ENCODE assay signal across 10 cellular contexts in genomic region chr20:59030911-59031310, GRCh38. TPM values are rescaled to one million over a fixed set of nuclear protein-coding genes. Genes with fewer than 3 reads are reported as not detected.
DNase-seq lines count a peak whose midpoint lies in the region; ATAC-seq, FAIRE-seq and TF ChIP-seq lines count a peak whose summit lies in the region.
"Had no signal": no experiment of that assay in that cellular context is flagged by ENCODE, and none has a peak within 500 bp of the region (broad histone marks: within the 10 kb centered on the region; RNA-seq: fewer than 3 reads in every experiment).

No MANE protein-coding gene starts in this region.

- H3K9ac ChIP-seq in adipocyte (ENCODE audit: low read length): peak overlapping the region; percentile 96

- ATAC-seq in lung (ENCODE audit: insufficient read depth, low FRiP score): no peak
- no peak for ATAC-seq in upper lobe of left lung (ENCODE audit: low FRiP score in 2 of 2)
- ATAC-seq in HG02852 (IDR thresholded peaks at IDR 0.05; ENCODE audit: unreplicated experiment): no peak

- H3K27ac ChIP-seq in lung (ENCODE audit: low read depth in 1 of 2, low read length in 1 of 2) (no peak overlapping the region), upper lobe of left lung (peak overlapping the region in 1 of 4 donors; percentile 94)

- H3K36me3 ChIP-seq in adipocyte (ENCODE audit: control insufficient read depth, insufficient read depth, low read length, severe bottlenecking) (peaks cover 71% of the 10 kb centered on the region), lung (ENCODE audit: control insufficient read depth in 2 of 2, insufficient read depth in 2 of 2, low read length in 2 of 2) (peaks cover 10 to 20% of the 10 kb centered on the region in 2 donors), upper lobe of left lung (peaks cover 4 to 65% (median 31%) of the 10 kb centered on the region in 4 donors)

- H3K27me3 ChIP-seq in adipocyte (replicated peaks; ENCODE audit: control insufficient read depth, insufficient read depth, low read length) (no peaks in the 10 kb centered on the region), lung (ENCODE audit: control insufficient read depth, insufficient read depth) (no peaks in the 10 kb centered on the region), upper lobe of left lung (no peaks in the 10 kb centered on the region)

- peaks cover 69% of the 10 kb centered on the region for H3K36me3 Mint-ChIP-seq in activated naive CD4-positive, alpha-beta T cell treated with anti-CD3 and anti-CD28 coated beads, Interleukin-2, amount 10 ng/mL, durations not matched to agents 7 days and 5 days

- CTCF ChIA-PET in activated naive CD4-positive, alpha-beta T cell treated with anti-CD3 and anti-CD28 coated beads, Interleukin-2, amount 10 ng/mL, durations not matched to agents 7 days and 5 days (lab: Charles Lee): no interaction called here

- H3K9me3 Mint-ChIP-seq in activated naive CD4-positive, alpha-beta T cell treated with anti-CD3 and anti-CD28 coated beads, Interleukin-2, amount 10 ng/mL, durations not matched to agents 7 days and 5 days: no peaks in the 10 kb centered on the region

- no peaks in the 10 kb centered on the region for H3K27me3 Mint-ChIP-seq in activated naive CD4-positive, alpha-beta T cell treated with anti-CD3 and anti-CD28 coated beads, Interleukin-2, amount 10 ng/mL, durations not matched to agents 7 days and 5 days

- TF ChIP-seq CTCF in lung (IDR thresholded peaks at IDR 0.05; ENCODE audit: control extremely low read depth, extremely low read depth): no peak
- no peak for TF ChIP-seq CTCF in upper lobe of left lung (IDR thresholded peaks at IDR 0.05)

- no peak for DNase-seq in activated naive CD4-positive, alpha-beta T cell treated with anti-CD3 and anti-CD28 coated beads, Interleukin-2, amount 10 ng/mL, durations not matched to agents 7 days and 5 days
- DNase-seq in activated naive CD4-positive, alpha-beta T cell (lab: John Stamatoyannopoulos, UW): no peak
- DNase-seq in adipocyte (ENCODE audit: low read depth) (no peak), lung (ENCODE audit: low spot score) (no peak), upper lobe of left lung (no peak), GM19239 (ENCODE audit: insufficient read length, low spot score) (no peak), OCI-M2 (lab: John Stamatoyannopoulos, UW; ENCODE audit: unreplicated experiment) (no peak)
- DNase-seq: EL had no signal

- 67 to 71% methylated on average over 2 of the region's 2 CpGs for whole genome bisulfite sequencing in lung, 2 donors
- WGBS in upper lobe of left lung, 2 donors: 50 to 74% methylated on average over 2 of the region's 2 CpGs

- peak overlapping the region; percentile 94 for H3K27ac Mint-ChIP-seq in activated naive CD4-positive, alpha-beta T cell treated with anti-CD3 and anti-CD28 coated beads, Interleukin-2, amount 10 ng/mL, durations not matched to agents 7 days and 5 days

- no peak for TF ChIP-seq EP300 in upper lobe of left lung (IDR thresholded peaks at IDR 0.05)

- no peak for FAIRE-seq in GM19239 (lab: Jason Lieb, UNC)

- peak overlapping the region; percentile 92 for H3K4me3 Mint-ChIP-seq in activated naive CD4-positive, alpha-beta T cell treated with anti-CD3 and anti-CD28 coated beads, Interleukin-2, amount 10 ng/mL, durations not matched to agents 7 days and 5 days

- H3K4me1 ChIP-seq in adipocyte (ENCODE audit: control insufficient read depth, insufficient read depth, low read length) (peaks cover 54% of the 10 kb centered on the region), lung (ENCODE audit: control insufficient read depth in 2 of 2, insufficient read depth in 2 of 2, low read length in 2 of 2) (peaks cover 0 to 13% of the 10 kb centered on the region in 2 donors), upper lobe of left lung (peaks cover 37 to 59% (median 42%) of the 10 kb centered on the region in 4 donors)

- H3K4me3 ChIP-seq in adipocyte (ENCODE audit: low read length): peak overlapping the region; percentile 97
- H3K4me3 ChIP-seq in lung: peak overlapping the region; percentile 93
- peak overlapping the region in 3 of 4 donors; percentile 62 to 85 (median 78) for H3K4me3 ChIP-seq in upper lobe of left lung

- H3K4me1 Mint-ChIP-seq in activated naive CD4-positive, alpha-beta T cell treated with anti-CD3 and anti-CD28 coated beads, Interleukin-2, amount 10 ng/mL, durations not matched to agents 7 days and 5 days: peaks cover 72% of the 10 kb centered on the region

- H3K9me3 ChIP-seq in adipocyte (ENCODE audit: control insufficient read depth, low read length) (no peaks in the 10 kb centered on the region), lung (ENCODE audit: control insufficient read depth in 2 of 2, insufficient read depth in 1 of 2, low read length in 1 of 2) (no peaks in the 10 kb centered on the region), upper lobe of left lung (no peaks in the 10 kb centered on the region)

- TF ChIP-seq POLR2A in upper lobe of left lung (IDR thresholded peaks at IDR 0.05): no peak

RNA-seq across cellular contexts. Expression of gene ATP5F1E, which starts 1.2 kb away (rescaled TPM):
- total RNA-seq in lung (10 to 100 TPM; 18.4 to 74.3 TPM), upper lobe of left lung (10 to 100 TPM; 18.9 to 75.0 (median 32.3) TPM)
- 10 to 100 TPM; 53.9 to 88.8 TPM for polyA plus RNA-seq in lung

RNA-seq across cellular contexts. Expression of gene PRELID3B, which starts 11.7 kb away (rescaled TPM):
- total RNA-seq in lung: 10 to 100 TPM; 48.7 to 61.1 TPM
- 10 to 100 TPM; 19.9 to 33.7 TPM for polyA plus RNA-seq in lung
- total RNA-seq in upper lobe of left lung: 10 to 100 TPM in 5 of 6 donors, 1 to 10 TPM in 1; 5.2 to 77.1 (median 46.0) TPM

RNA-seq across cellular contexts. Expression of gene TUBB1, which starts 11.7 kb away (rescaled TPM):
- total RNA-seq in lung (1 to 10 TPM in 1 of 2 donors, under 1 TPM in 1; 0.64 to 6.6 TPM), upper lobe of left lung (1 to 10 TPM; 1.5 to 9.3 (median 2.6) TPM)
- polyA plus RNA-seq in lung: 1 to 10 TPM in 1 of 2 donors, under 1 TPM in 1; 0.87 to 6.8 TPM
- total RNA-seq: renal cortical epithelial cell had no signal

RNA-seq across cellular contexts. Expression of gene CTSZ, which starts 23.9 kb away (rescaled TPM):
- total RNA-seq in lung: 100 to 1,000 TPM; 105 to 393 TPM
- polyA plus RNA-seq in lung: 100 to 1,000 TPM; 189 to 558 TPM
- total RNA-seq in upper lobe of left lung: 100 to 1,000 TPM; 196 to 503 (median 397) TPM

RNA-seq across cellular contexts. Expression of gene NELFCD, which starts 49.9 kb away (rescaled TPM):
- total RNA-seq in lung: 10 to 100 TPM; 46.4 to 93.9 TPM
- polyA plus RNA-seq in lung: 10 to 100 TPM; 31.5 to 38.3 TPM
- 10 to 100 TPM; 42.3 to 99.5 (median 48.7) TPM for total RNA-seq in upper lobe of left lung
